ENCODE assay signal across 8 cellular contexts in genomic region chr19:49814010-49814409, GRCh38. TPM values are rescaled to one million over a fixed set of nuclear protein-coding genes. Genes with fewer than 3 reads are reported as not detected.
DNase-seq lines count a peak whose midpoint lies in the region; ATAC-seq and TF ChIP-seq lines count a peak whose summit lies in the region.

No MANE protein-coding gene starts in this region.

- no peaks in the 10 kb centered on the region for H3K27me3 Mint-ChIP-seq in activated naive CD4-positive, alpha-beta T cell treated with anti-CD3 and anti-CD28 coated beads, Interleukin-2, amount 50 U/mL, for 24 hours
- H3K27me3 Mint-ChIP-seq in activated naive CD8-positive, alpha-beta T cell treated with anti-CD3 and anti-CD28 coated beads, Interleukin-2, amount 10 ng/mL, durations not matched to agents 7 days and 5 days: no peaks in the 10 kb centered on the region

- DNase-seq in activated naive CD4-positive, alpha-beta T cell (lab: John Stamatoyannopoulos, UW): no peak
- no peak for DNase-seq in activated naive CD8-positive, alpha-beta T cell treated with anti-CD3 and anti-CD28 coated beads, Interleukin-2, amount 10 ng/mL, durations not matched to agents 7 days and 5 days
- DNase-seq in left lung: no peak
- no peak for DNase-seq in transverse colon
- DNase-seq in KG1 (lab: John Stamatoyannopoulos, UW): no peak
- DNase-seq in epidermal melanocyte (ENCODE audit: insufficient read length, low spot score): no peak
- no peak for DNase-seq in SKM-1 treated with dmso at 0.1 percent for 144 hours (lab: John Stamatoyannopoulos, UW; ENCODE audit: unreplicated experiment)

- H3K4me3 ChIP-seq in left lung (peak overlapping the region in 1 of 2 donors; percentile 65), transverse colon (peak overlapping the region in 3 of 4 donors; percentile 51 to 72 (median 70))

- peaks cover 36% of the 10 kb centered on the region for H3K4me1 Mint-ChIP-seq in activated naive CD4-positive, alpha-beta T cell treated with anti-CD3 and anti-CD28 coated beads, Interleukin-2, amount 50 U/mL, for 24 hours
- H3K4me1 Mint-ChIP-seq in activated naive CD8-positive, alpha-beta T cell treated with anti-CD3 and anti-CD28 coated beads, Interleukin-2, amount 10 ng/mL, durations not matched to agents 7 days and 5 days: peaks cover 26% of the 10 kb centered on the region

- ATAC-seq in activated naive CD8-positive, alpha-beta T cell treated with anti-CD3 and anti-CD28 coated beads, Interleukin-2, amount 10 ng/mL, durations not matched to agents 7 days and 5 days (ENCODE audit: low read depth): no peak
- no peak for ATAC-seq in left lung

- H3K27me3 ChIP-seq in left lung (no peaks in the 10 kb centered on the region), transverse colon (no peaks in the 10 kb centered on the region)

- H3K27ac Mint-ChIP-seq in activated naive CD4-positive, alpha-beta T cell treated with anti-CD3 and anti-CD28 coated beads, Interleukin-2, amount 50 U/mL, for 24 hours: peak overlapping the region; percentile 91
- no peak overlapping the region for H3K27ac Mint-ChIP-seq in activated naive CD8-positive, alpha-beta T cell treated with anti-CD3 and anti-CD28 coated beads, Interleukin-2, amount 10 ng/mL, durations not matched to agents 7 days and 5 days

- no peak for TF ChIP-seq CTCF in left lung (IDR thresholded peaks at IDR 0.05)
- TF ChIP-seq CTCF in transverse colon (IDR thresholded peaks at IDR 0.05): no peak

- WGBS in transverse colon (ENCODE audit: low coverage in 1 of 2), 2 donors: 86% methylated on average over 1 of the region's 1 CpG; no CpG with 5 or more reads in 1 of the 2 donors

- H3K9me3 Mint-ChIP-seq in activated naive CD4-positive, alpha-beta T cell treated with anti-CD3 and anti-CD28 coated beads, Interleukin-2, amount 50 U/mL, for 24 hours: no peaks in the 10 kb centered on the region
- no peaks in the 10 kb centered on the region for H3K9me3 Mint-ChIP-seq in activated naive CD8-positive, alpha-beta T cell treated with anti-CD3 and anti-CD28 coated beads, Interleukin-2, amount 10 ng/mL, durations not matched to agents 7 days and 5 days

- no peak for TF ChIP-seq EP300 in transverse colon (IDR thresholded peaks at IDR 0.05; ENCODE audit: low read depth)

- H3K36me3 ChIP-seq in left lung: no peaks in the 10 kb centered on the region
- no peaks in the 10 kb centered on the region for H3K36me3 ChIP-seq in transverse colon

- H3K36me3 Mint-ChIP-seq in activated naive CD4-positive, alpha-beta T cell treated with anti-CD3 and anti-CD28 coated beads, Interleukin-2, amount 50 U/mL, for 24 hours: no peaks in the 10 kb centered on the region
- H3K36me3 Mint-ChIP-seq in activated naive CD8-positive, alpha-beta T cell treated with anti-CD3 and anti-CD28 coated beads, Interleukin-2, amount 10 ng/mL, durations not matched to agents 7 days and 5 days: peaks cover 2% of the 10 kb centered on the region

- peaks cover 8 to 17% of the 10 kb centered on the region in 2 donors for H3K4me1 ChIP-seq in left lung
- peaks cover 7 to 32% (median 20%) of the 10 kb centered on the region in 4 donors for H3K4me1 ChIP-seq in transverse colon

- H3K4me3 Mint-ChIP-seq in activated naive CD4-positive, alpha-beta T cell treated with anti-CD3 and anti-CD28 coated beads, Interleukin-2, amount 50 U/mL, for 24 hours: peak overlapping the region; percentile 93
- peak overlapping the region; percentile 55 for H3K4me3 Mint-ChIP-seq in activated naive CD8-positive, alpha-beta T cell treated with anti-CD3 and anti-CD28 coated beads, Interleukin-2, amount 10 ng/mL, durations not matched to agents 7 days and 5 days

- H3K27ac ChIP-seq in left lung (peak overlapping the region; percentile 91 to 95), transverse colon (peak overlapping the region; percentile 82 to 89 (median 88))

- POLR2A ChIA-PET in activated naive CD8-positive, alpha-beta T cell treated with anti-CD3 and anti-CD28 coated beads, Interleukin-2, amount 10 ng/mL, durations not matched to agents 7 days and 5 days (lab: Charles Lee): interaction anchor here (0.8 to 2.1 kb wide), 4 partner anchors 20 to 172 kb away, joined by 3 to 17 read pairs (median 6); partner anchors contain the start of genes PTOV1 and SCAF1

- no peak for TF ChIP-seq POLR2A in transverse colon (IDR thresholded peaks at IDR 0.05)

- in situ Hi-C loops in transverse colon (cut with MboI; ENCODE audit: low pct_ligation_motif_present in 1 of 4, low pct_unique_long_range_greater_than_20kb in 1 of 4, low sequenced_read_pairs in 3 of 4): loop anchor here in 1 of 4 donors (10.0 kb wide), 1 partner anchor 51 kb away; the partner anchor contains the start of gene PNKP

- H3K9me3 ChIP-seq in left lung (no peaks in the 10 kb centered on the region), transverse colon (no peaks in the 10 kb centered on the region)

- intact Hi-C loops in left lung (cut with DNase I) (no loop called here), transverse colon (cut with DNase I; ENCODE audit: low total_unique reads) (no loop called here)

RNA-seq across cellular contexts. Expression of gene FUZ, which starts 0.9 kb away (rescaled TPM):
- 10 to 100 TPM; 30.0 to 31.3 TPM for total RNA-seq in activated naive CD8-positive, alpha-beta T cell treated with anti-CD3 and anti-CD28 coated beads, Interleukin-2, amount 10 ng/mL, durations not matched to agents 7 days and 5 days
- total RNA-seq in left lung: 10 to 100 TPM; 15.3 to 19.5 TPM
- total RNA-seq in transverse colon: 10 to 100 TPM; 10.2 to 20.1 (median 13.1) TPM

RNA-seq across cellular contexts. Expression of gene MED25, which starts 4.1 kb away (rescaled TPM):
- total RNA-seq in activated naive CD8-positive, alpha-beta T cell treated with anti-CD3 and anti-CD28 coated beads, Interleukin-2, amount 10 ng/mL, durations not matched to agents 7 days and 5 days: 10 to 100 TPM; 60.4 to 66.3 TPM
- 10 to 100 TPM; 52.1 to 57.1 TPM for total RNA-seq in left lung
- 10 to 100 TPM; 26.9 to 46.6 (median 38.7) TPM for total RNA-seq in transverse colon

RNA-seq across cellular contexts. Expression of gene PTOV1, which starts 36.9 kb away (rescaled TPM):
- 100 to 1,000 TPM in 1 of 2 experiments, 10 to 100 TPM in 1; 99.7 to 102 TPM for total RNA-seq in activated naive CD8-positive, alpha-beta T cell treated with anti-CD3 and anti-CD28 coated beads, Interleukin-2, amount 10 ng/mL, durations not matched to agents 7 days and 5 days
- 100 to 1,000 TPM in 1 of 2 donors, 10 to 100 TPM in 1; 96.0 to 133 TPM for total RNA-seq in left lung
- 100 to 1,000 TPM in 1 of 4 donors, 10 to 100 TPM in 3; 62.3 to 203 (median 66.8) TPM for total RNA-seq in transverse colon

RNA-seq across cellular contexts. Expression of gene AP2A1, which starts 47.2 kb away (rescaled TPM):
- total RNA-seq in activated naive CD8-positive, alpha-beta T cell treated with anti-CD3 and anti-CD28 coated beads, Interleukin-2, amount 10 ng/mL, durations not matched to agents 7 days and 5 days: 10 to 100 TPM; 81.6 to 87.7 TPM
- total RNA-seq in left lung: 10 to 100 TPM; 84.9 to 87.6 TPM
- 100 to 1,000 TPM in 2 of 4 donors, 10 to 100 TPM in 2; 71.1 to 125 (median 93.0) TPM for total RNA-seq in transverse colon

RNA-seq across cellular contexts. Expression of gene TSKS, which starts 50.9 kb away (rescaled TPM):
- 1 to 10 TPM; 2.0 to 2.4 TPM for total RNA-seq in activated naive CD8-positive, alpha-beta T cell treated with anti-CD3 and anti-CD28 coated beads, Interleukin-2, amount 10 ng/mL, durations not matched to agents 7 days and 5 days
- under 1 TPM in 1 of 2 donors, not detected in 1; 0.39 TPM for total RNA-seq in left lung
- total RNA-seq in transverse colon: 10 to 100 TPM in 1 of 4 donors, under 1 TPM in 2, not detected in 1; 0.32 to 12.7 (median 0.82) TPM
